Comparison of ENCODE assay signal across 24 cellular contexts in the genomic region with DNA sequence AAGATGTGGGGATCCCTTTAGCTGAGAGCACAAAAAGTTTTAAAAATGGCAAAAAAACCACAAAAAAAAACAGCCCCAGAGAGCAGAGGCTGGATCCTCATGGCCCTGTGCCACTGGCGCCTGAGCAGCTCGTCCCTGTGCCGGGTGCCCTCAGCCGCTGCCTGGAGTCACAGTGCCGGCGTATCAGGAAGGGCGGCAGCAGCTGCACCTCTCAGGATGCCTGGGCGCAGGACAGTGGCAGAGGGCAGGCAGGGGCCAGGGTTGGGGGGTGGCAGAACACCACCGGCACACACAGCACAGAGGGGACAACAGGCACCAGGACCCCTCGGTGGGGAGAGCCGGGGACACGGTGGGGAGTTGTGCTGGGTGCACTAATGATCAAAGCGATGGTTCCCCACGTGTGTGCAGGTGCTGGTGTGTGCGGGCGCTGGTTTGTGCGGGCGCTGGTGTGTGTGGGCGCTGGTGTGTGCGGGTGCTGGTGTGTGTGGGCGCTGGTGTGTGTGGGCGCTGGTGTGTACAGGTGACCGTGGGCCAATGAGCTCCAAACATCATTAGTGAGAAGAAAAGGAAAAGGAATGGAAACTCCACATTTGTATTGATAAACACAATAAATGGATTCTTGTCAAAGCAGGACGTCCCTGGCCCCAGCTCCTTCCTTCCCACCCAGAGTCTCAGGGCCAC.
"Had no signal": no experiment of that assay in that cellular context is flagged by ENCODE, and none has a peak within 500 bp of the region (broad histone marks: within the 10 kb centered on the region; RNA-seq: fewer than 3 reads in every experiment).

No MANE protein-coding gene starts in this region.

- ATAC-seq: effector memory CD8-positive, alpha-beta T cell; esophagus mucosa; gastrocnemius medialis; heart right ventricle; left cardiac atrium; left lung; left ventricle myocardium superior; lower lobe of right lung; mucosa of descending colon had no signal

- H3K36me3 Mint-ChIP-seq: mesothelial cell of epicardium had no signal

- H3K27ac ChIP-seq: epithelial cell of prostate, esophagus squamous epithelium, gastrocnemius medialis, heart right ventricle, left lung, lower lobe of right lung had no signal

- H3K4me3 ChIP-seq: colonic mucosa, esophagus squamous epithelium, gastrocnemius medialis, heart right ventricle, left lung, lower lobe of right lung, mucosa of descending colon had no signal

- H3K27me3 Mint-ChIP-seq: dendritic cell treated with granulocyte-macrophage colony-stimulating factor and Interleukin-4, amounts not matched to agents 40 ng/mL and 50 ng/mL, for 4 days had no signal

- H3K4me1 ChIP-seq: esophagus squamous epithelium, left lung, lower lobe of right lung had no signal

- H3K36me3 ChIP-seq: colonic mucosa, esophagus squamous epithelium, gastrocnemius medialis, heart right ventricle, left lung, lower lobe of right lung had no signal

- H3K4me3 Mint-ChIP-seq: dendritic cell treated with granulocyte-macrophage colony-stimulating factor and Interleukin-4, amounts not matched to agents 40 ng/mL and 50 ng/mL, for 4 days; effector memory CD8-positive, alpha-beta T cell; endodermal cell; mesothelial cell of epicardium had no signal

- H3K9me3 Mint-ChIP-seq: dendritic cell treated with granulocyte-macrophage colony-stimulating factor and Interleukin-4, amounts not matched to agents 40 ng/mL and 50 ng/mL, for 4 days; effector memory CD8-positive, alpha-beta T cell; endodermal cell; mesothelial cell of epicardium had no signal

- DNase-seq: colonic mucosa; cortex of kidney; effector CD8-positive, alpha-beta T cell; effector memory CD8-positive, alpha-beta T cell; endodermal cell; erythroblast; esophagus squamous epithelium; foreskin fibroblast; foreskin melanocyte; gastrocnemius medialis; glutamatergic neuron; head of caudate nucleus; heart right ventricle; hippocampal formation; left cardiac atrium; left lung; left ventricle myocardium superior; lower lobe of right lung; mesenchymal stem cell; mucosa of descending colon had no signal

- H3K9me3 ChIP-seq: colonic mucosa, esophagus squamous epithelium, gastrocnemius medialis, heart right ventricle, left lung, lower lobe of right lung, mucosa of descending colon had no signal

- H3K27ac Mint-ChIP-seq: dendritic cell treated with granulocyte-macrophage colony-stimulating factor and Interleukin-4, amounts not matched to agents 40 ng/mL and 50 ng/mL, for 4 days; effector memory CD8-positive, alpha-beta T cell; endodermal cell; mesothelial cell of epicardium had no signal
